20 cellular contexts compared by ENCODE assay signal in genomic region chr14:82313889-82314288, GRCh38.
DNase-seq lines count a peak whose midpoint lies in the region; ATAC-seq, FAIRE-seq and TF ChIP-seq lines count a peak whose summit lies in the region.
"Had no signal": no experiment of that assay in that cellular context is flagged by ENCODE, and none has a peak within 500 bp of the region (broad histone marks: within the 10 kb centered on the region; RNA-seq: fewer than 3 reads in every experiment).

No MANE protein-coding gene starts in this region.

- FAIRE-seq in HTR-8/SVneo (lab: Jason Lieb, UNC), result no peak
- FAIRE-seq: GM12892 had no signal

- no peak overlapping the region for H3K4me3 Mint-ChIP-seq in GM23338
- H3K4me3 Mint-ChIP-seq: activated CD4-positive, alpha-beta memory T cell treated with anti-CD3 and anti-CD28 coated beads, Interleukin-2, amount 10 ng/mL, durations not matched to agents 7 days and 5 days; activated naive CD8-positive, alpha-beta T cell treated with anti-CD3 and anti-CD28 coated beads, Interleukin-2, amount 50 U/mL, for 24 hours; activated T-cell treated with anti-CD3 and anti-CD28 coated beads, Interleukin-2, amount 50 U/mL, for 72 hours; CD4-positive, CD25-positive, alpha-beta regulatory T cell; neural crest cell had no signal

- no peaks in the 10 kb centered on the region for H3F3A ChIP-seq in GM23338 (replicated peaks; ENCODE audit: low read depth)

- no peak overlapping the region for H2AFZ ChIP-seq in GM23338

- peaks cover 87% of the 10 kb centered on the region for H3K9me3 Mint-ChIP-seq in GM23338

- H3K27me3 ChIP-seq in GM23338 (ENCODE audit: insufficient read depth), result no peaks in the 10 kb centered on the region
- H3K27me3 ChIP-seq: cardiac muscle cell, esophagus muscularis mucosa, heart left ventricle, uterus had no signal

- H3K79me2 ChIP-seq in GM23338 (replicated peaks; ENCODE audit: insufficient read depth), result no peaks in the 10 kb centered on the region

- ATAC-seq in GM23338 (no peak), HG03045 (IDR thresholded peaks at IDR 0.05; ENCODE audit: unreplicated experiment) (no peak)
- ATAC-seq: activated naive CD8-positive, alpha-beta T cell treated with anti-CD3 and anti-CD28 coated beads, Interleukin-2, amount 50 U/mL, for 24 hours; activated T-cell treated with anti-CD3 and anti-CD28 coated beads, Interleukin-2, amount 50 U/mL, for 72 hours; heart left ventricle had no signal

- no peaks in the 10 kb centered on the region for H3K4me1 Mint-ChIP-seq in GM23338
- H3K4me1 Mint-ChIP-seq: activated CD4-positive, alpha-beta memory T cell treated with anti-CD3 and anti-CD28 coated beads, Interleukin-2, amount 10 ng/mL, durations not matched to agents 7 days and 5 days; activated naive CD8-positive, alpha-beta T cell treated with anti-CD3 and anti-CD28 coated beads, Interleukin-2, amount 50 U/mL, for 24 hours; CD4-positive, CD25-positive, alpha-beta regulatory T cell; neural crest cell had no signal

- H3K36me3 Mint-ChIP-seq in GM23338 (ENCODE audit: low read depth), result peaks cover 9% of the 10 kb centered on the region; the same call in 2 of the 3 replicates
- H3K36me3 Mint-ChIP-seq: CD4-positive, CD25-positive, alpha-beta regulatory T cell had no signal

- no peaks in the 10 kb centered on the region for H4K20me1 ChIP-seq in GM23338 (replicated peaks; ENCODE audit: insufficient read depth)

- in situ Hi-C loops in astrocyte of the cerebellum (cut with HindIII; ENCODE audit: low sequenced_read_pairs), result no loop called here

- no peaks in the 10 kb centered on the region for H3K9me2 ChIP-seq in GM23338 (ENCODE audit: insufficient read depth)

- peaks cover 2% of the 10 kb centered on the region for H3K27me3 Mint-ChIP-seq in GM23338 (ENCODE audit: insufficient read depth, low read depth, poor library complexity)
- H3K27me3 Mint-ChIP-seq: activated CD4-positive, alpha-beta memory T cell treated with anti-CD3 and anti-CD28 coated beads, Interleukin-2, amount 10 ng/mL, durations not matched to agents 7 days and 5 days; activated naive CD8-positive, alpha-beta T cell treated with anti-CD3 and anti-CD28 coated beads, Interleukin-2, amount 50 U/mL, for 24 hours; CD4-positive, CD25-positive, alpha-beta regulatory T cell had no signal

- no peak overlapping the region for H3K4me2 ChIP-seq in GM23338

- H3K4me3 ChIP-seq in astrocyte of the cerebellum (ENCODE audit: low read depth, low read length), result no peak overlapping the region
- H3K4me3 ChIP-seq in GM23338, result no peak overlapping the region
- H3K4me3 ChIP-seq: cardiac muscle cell, esophagus muscularis mucosa, heart left ventricle, uterus had no signal

- no peaks in the 10 kb centered on the region for H3K4me1 ChIP-seq in GM23338 (ENCODE audit: insufficient read depth)
- H3K4me1 ChIP-seq: esophagus muscularis mucosa, heart left ventricle, uterus had no signal

- TF ChIP-seq CTCF in astrocyte of the cerebellum (IDR thresholded peaks at IDR 0.05; ENCODE audit: low read depth, low read length, missing control alignments) (no peak), GM23338 (conservative IDR thresholded peaks at IDR 0.05; ENCODE audit: low read depth in 2 of 2) (no peak)

- no peak overlapping the region for H3K27ac ChIP-seq in GM23338 (ENCODE audit: low read depth)
- H3K27ac ChIP-seq: cardiac muscle cell, esophagus muscularis mucosa, heart left ventricle, uterus had no signal

- no peak overlapping the region for H3K27ac Mint-ChIP-seq in GM23338
- H3K27ac Mint-ChIP-seq: activated CD4-positive, alpha-beta memory T cell treated with anti-CD3 and anti-CD28 coated beads, Interleukin-2, amount 10 ng/mL, durations not matched to agents 7 days and 5 days; activated naive CD8-positive, alpha-beta T cell treated with anti-CD3 and anti-CD28 coated beads, Interleukin-2, amount 50 U/mL, for 24 hours; activated T-cell treated with anti-CD3 and anti-CD28 coated beads, Interleukin-2, amount 50 U/mL, for 72 hours; CD4-positive, CD25-positive, alpha-beta regulatory T cell had no signal

- DNase-seq in COR-L47 (lab: John Stamatoyannopoulos, UW), result peak; percentile 98
- peak; percentile 79 for DNase-seq in NCI-H128 (lab: John Stamatoyannopoulos, UW; ENCODE audit: unreplicated experiment)
- DNase-seq in NCI-H510A treated with DMSO at 0.1 percent for 48 hours (lab: John Stamatoyannopoulos, UW), result peak; percentile 70
- DNase-seq in astrocyte of the cerebellum (ENCODE audit: low read depth), result peak; percentile 23
- DNase-seq in GM23338 (ENCODE audit: low spot score), result no peak
- DNase-seq in HTR-8/SVneo (ENCODE audit: insufficient read length, low spot score), result no peak
- no peak for DNase-seq in DMS 273 (lab: John Stamatoyannopoulos, UW; ENCODE audit: unreplicated experiment)
- DNase-seq: activated CD4-positive, alpha-beta memory T cell treated with anti-CD3 and anti-CD28 coated beads, Interleukin-2, amount 10 ng/mL, durations not matched to agents 7 days and 5 days; activated naive CD8-positive, alpha-beta T cell treated with anti-CD3 and anti-CD28 coated beads, Interleukin-2, amount 50 U/mL, for 24 hours; activated T-cell treated with anti-CD3 and anti-CD28 coated beads, Interleukin-2, amount 50 U/mL, for 72 hours; CD4-positive, CD25-positive, alpha-beta regulatory T cell; GF-D8; heart left ventricle; islet precursor cell; uterus had no signal

- no peaks in the 10 kb centered on the region for H3K36me3 ChIP-seq in GM23338 (ENCODE audit: insufficient read depth)
- H3K36me3 ChIP-seq: cardiac muscle cell, esophagus muscularis mucosa, heart left ventricle, uterus had no signal

TF ChIP-seq in GM23338, 12 proteins besides CTCF, POLR2A, EP300 and RAD21:
- TF ChIP-seq EZH2phosphoT487 (IDR thresholded peaks at IDR 0.05; ENCODE audit: unreplicated experiment) (no peak), CREB1 (CRISPR knock-in tag; IDR thresholded peaks at IDR 0.05; ENCODE audit: low read depth) (no peak)

Comparison
In these comparisons a context has a peak if more than half of its experiments do, and no peak if none do; other contexts are left out.
1. DNase-seq: peak in COR-L47 (single experiment), NCI-H128 (single experiment), NCI-H510A treated with DMSO at 0.1 percent for 48 hours (single experiment) and astrocyte of the cerebellum (single experiment); none in GM23338 (single experiment), HTR-8/SVneo (single experiment) and DMS 273 (single experiment).